14 cellular contexts compared by ENCODE assay signal in genomic region chr17:1174490-1174889, GRCh38.
"Had no signal": no experiment of that assay in that cellular context is flagged by ENCODE, and none has a peak within 500 bp of the region (broad histone marks: within the 10 kb centered on the region; RNA-seq: fewer than 3 reads in every experiment).

No MANE protein-coding gene starts in this region.

- H3K4me1 ChIP-seq: colonic mucosa had no signal

- H3K27ac ChIP-seq: body of pancreas, colonic mucosa had no signal

- H3K36me3 ChIP-seq: colonic mucosa, tibial nerve had no signal

- H3K4me3 ChIP-seq: body of pancreas, colonic mucosa, lung, tibial nerve had no signal

- H3K27me3 ChIP-seq: colonic mucosa had no signal

- ATAC-seq: body of pancreas; natural killer cell; stimulated activated naive CD8-positive, alpha-beta T cell treated with anti-CD3 and anti-CD28 coated beads, Interleukin-15, Interleukin-2, amounts not matched to agents 100 U/mL and 50 U/mL, for 24 hours had no signal

- H3K9me3 ChIP-seq: body of pancreas, colonic mucosa, tibial nerve had no signal

- DNase-seq: activated CD4-positive, alpha-beta memory T cell treated with anti-CD3 and anti-CD28 coated beads, Interleukin-2, amount 10 ng/mL, durations not matched to agents 7 days and 5 days; activated CD4-positive, alpha-beta T cell treated with anti-CD3 and anti-CD28 coated beads for 48 hours; activated CD4-positive, CD25-positive, alpha-beta regulatory T cell; activated naive CD4-positive, alpha-beta T cell treated with anti-CD3 and anti-CD28 coated beads for 36 hours; activated T-cell treated with anti-CD3 and anti-CD28 coated beads, Interleukin-2, amount 50 U/mL, for 24 hours; body of pancreas; central memory CD4-positive, alpha-beta T cell; colonic mucosa; natural killer cell; occipital lobe; retina; stimulated activated naive CD8-positive, alpha-beta T cell treated with anti-CD3 and anti-CD28 coated beads, Interleukin-15, Interleukin-2, amounts not matched to agents 100 U/mL and 50 U/mL, for 24 hours had no signal
